In genomic region chr13:48194392-48194754, GRCh38 we compare ENCODE assay signal across 13 cellular contexts. TPM values are rescaled to one million over a fixed set of nuclear protein-coding genes. Genes with fewer than 3 reads are reported as not detected.
DNase-seq lines count a peak whose midpoint lies in the region; ATAC-seq and TF ChIP-seq lines count a peak whose summit lies in the region.
"Had no signal": no experiment of that assay in that cellular context is flagged by ENCODE, and none has a peak within 500 bp of the region (broad histone marks: within the 10 kb centered on the region; RNA-seq: fewer than 3 reads in every experiment).

No MANE protein-coding gene starts in this region.

- H3K27me3 Mint-ChIP-seq in activated CD4-positive, alpha-beta memory T cell treated with anti-CD3 and anti-CD28 coated beads, Interleukin-2, amount 10 ng/mL, durations not matched to agents 7 days and 5 days = peaks cover 6% of the 10 kb centered on the region
- H3K27me3 Mint-ChIP-seq: activated CD4-positive, alpha-beta T cell treated with anti-CD3 and anti-CD28 coated beads for 36 hours had no signal

- no peak overlapping the region for H3K27ac Mint-ChIP-seq in activated CD4-positive, alpha-beta memory T cell treated with anti-CD3 and anti-CD28 coated beads, Interleukin-2, amount 10 ng/mL, durations not matched to agents 7 days and 5 days

- POLR2A ChIA-PET in activated CD4-positive, alpha-beta memory T cell treated with anti-CD3 and anti-CD28 coated beads, Interleukin-2, amount 10 ng/mL, durations not matched to agents 7 days and 5 days (lab: Charles Lee) = no interaction called here

- CTCF ChIA-PET in activated CD4-positive, alpha-beta memory T cell treated with anti-CD3 and anti-CD28 coated beads, Interleukin-2, amount 10 ng/mL, durations not matched to agents 7 days and 5 days (lab: Charles Lee) = interaction anchor here (1.0 kb wide), 1 partner anchor 33 kb away, joined by 3 read pairs; no protein-coding TSS in a partner anchor

- ATAC-seq in GM18502 (IDR thresholded peaks at IDR 0.05; ENCODE audit: poor library complexity, unreplicated experiment) (peak; percentile 75), GM21786 (IDR thresholded peaks at IDR 0.05; ENCODE audit: unreplicated experiment) (peak; percentile 84), left lobe of liver (peak; percentile 41)

- no peaks in the 10 kb centered on the region for H3K36me3 Mint-ChIP-seq in activated CD4-positive, alpha-beta memory T cell treated with anti-CD3 and anti-CD28 coated beads, Interleukin-2, amount 10 ng/mL, durations not matched to agents 7 days and 5 days (ENCODE audit: low read depth)

- DNase-seq in NB4 (ENCODE audit: low read depth) = peak; percentile 74
- DNase-seq in left lobe of liver (ENCODE audit: low spot score) = no peak
- DNase-seq in stimulated activated CD4-positive, alpha-beta T cell treated with anti-CD3 and anti-CD28 coated beads, Interleukin-2, amount 100 ng/mL, for 48 hours = no peak
- DNase-seq in activated CD4-positive, alpha-beta memory T cell treated with anti-CD3 and anti-CD28 coated beads, Interleukin-2, amount 10 ng/mL, durations not matched to agents 7 days and 5 days = no peak
- no peak for DNase-seq in DMS153 (lab: John Stamatoyannopoulos, UW)
- no peak for DNase-seq in NCI-H82 (lab: John Stamatoyannopoulos, UW)
- DNase-seq: activated CD4-positive, alpha-beta T cell treated with anti-CD3 and anti-CD28 coated beads for 36 hours; central memory CD4-positive, alpha-beta T cell; NCI-H2227 treated with DMSO at 0.1 percent for 48 hours; thyroid gland had no signal

- TF ChIP-seq POLR2A in NB4 (IDR thresholded peaks at IDR 0.05; ENCODE audit: extremely low read depth, insufficient read length) = no peak

- no peak overlapping the region for H3K4me3 Mint-ChIP-seq in activated CD4-positive, alpha-beta memory T cell treated with anti-CD3 and anti-CD28 coated beads, Interleukin-2, amount 10 ng/mL, durations not matched to agents 7 days and 5 days
- H3K4me3 Mint-ChIP-seq: activated CD4-positive, alpha-beta T cell treated with anti-CD3 and anti-CD28 coated beads for 36 hours had no signal

- peaks cover 3% of the 10 kb centered on the region for H3K4me1 Mint-ChIP-seq in activated CD4-positive, alpha-beta memory T cell treated with anti-CD3 and anti-CD28 coated beads, Interleukin-2, amount 10 ng/mL, durations not matched to agents 7 days and 5 days

- TF ChIP-seq CTCF in NB4 (IDR thresholded peaks at IDR 0.05; ENCODE audit: low read depth, low read length) = no peak

- H3K4me3 ChIP-seq in NB4 (ENCODE audit: low read depth, low read length) = no peak overlapping the region
- H3K4me3 ChIP-seq: smooth muscle cell, thyroid gland had no signal

- H3K9me3 Mint-ChIP-seq in activated CD4-positive, alpha-beta memory T cell treated with anti-CD3 and anti-CD28 coated beads, Interleukin-2, amount 10 ng/mL, durations not matched to agents 7 days and 5 days = peaks cover 4% of the 10 kb centered on the region

RNA-seq across cellular contexts. Expression of gene ITM2B, which starts 38.6 kb away (rescaled TPM):
- total RNA-seq in left lobe of liver = 221 TPM
- total RNA-seq in activated CD4-positive, alpha-beta memory T cell treated with anti-CD3 and anti-CD28 coated beads, Interleukin-2, amount 10 ng/mL, durations not matched to agents 7 days and 5 days = 100 to 1,000 TPM; 226 to 227 TPM
